In the genomic region with DNA sequence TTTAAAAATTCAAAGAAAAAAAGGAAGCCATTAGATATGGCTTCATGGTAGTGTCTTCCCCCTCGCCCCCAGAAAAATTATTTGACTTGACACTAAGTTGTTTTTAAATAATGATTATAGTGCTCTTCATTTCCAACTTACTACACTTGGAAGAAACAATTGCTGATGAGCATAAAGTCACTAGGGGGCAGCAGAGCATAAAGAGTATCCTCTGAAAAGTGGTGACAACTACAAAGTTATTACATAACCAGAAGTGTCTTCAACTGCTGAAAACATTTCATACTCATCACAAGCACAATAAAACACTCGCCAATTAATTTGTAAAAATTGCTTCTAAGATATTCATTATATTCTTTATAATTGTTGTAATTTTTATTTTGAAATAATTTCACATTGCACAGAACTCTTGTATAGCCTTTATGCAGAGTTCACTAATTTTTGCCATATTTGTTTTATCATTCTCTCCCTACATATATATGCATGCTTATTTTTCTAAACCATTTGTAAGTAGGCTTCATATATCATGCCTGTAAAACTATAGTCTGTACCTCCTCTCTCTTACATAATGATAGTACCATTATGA, we compare ENCODE assay signal across 2 cellular contexts.
A peak's percentile ranks its signal among the peaks of the same experiment; 100 is the strongest.
TF ChIP-seq lines count a peak whose summit lies in the region.

No MANE protein-coding gene starts in this region.

TF ChIP-seq in HCT116, 20 proteins besides CTCF, POLR2A, EP300 and RAD21:
- 0 out of 2 replicates have a peak, but pooled peaks have one; percentile 36 for TF ChIP-seq CEBPB (IDR thresholded peaks at IDR 0.05; ENCODE audit: low read depth)
- TF ChIP-seq, protein P1, sequence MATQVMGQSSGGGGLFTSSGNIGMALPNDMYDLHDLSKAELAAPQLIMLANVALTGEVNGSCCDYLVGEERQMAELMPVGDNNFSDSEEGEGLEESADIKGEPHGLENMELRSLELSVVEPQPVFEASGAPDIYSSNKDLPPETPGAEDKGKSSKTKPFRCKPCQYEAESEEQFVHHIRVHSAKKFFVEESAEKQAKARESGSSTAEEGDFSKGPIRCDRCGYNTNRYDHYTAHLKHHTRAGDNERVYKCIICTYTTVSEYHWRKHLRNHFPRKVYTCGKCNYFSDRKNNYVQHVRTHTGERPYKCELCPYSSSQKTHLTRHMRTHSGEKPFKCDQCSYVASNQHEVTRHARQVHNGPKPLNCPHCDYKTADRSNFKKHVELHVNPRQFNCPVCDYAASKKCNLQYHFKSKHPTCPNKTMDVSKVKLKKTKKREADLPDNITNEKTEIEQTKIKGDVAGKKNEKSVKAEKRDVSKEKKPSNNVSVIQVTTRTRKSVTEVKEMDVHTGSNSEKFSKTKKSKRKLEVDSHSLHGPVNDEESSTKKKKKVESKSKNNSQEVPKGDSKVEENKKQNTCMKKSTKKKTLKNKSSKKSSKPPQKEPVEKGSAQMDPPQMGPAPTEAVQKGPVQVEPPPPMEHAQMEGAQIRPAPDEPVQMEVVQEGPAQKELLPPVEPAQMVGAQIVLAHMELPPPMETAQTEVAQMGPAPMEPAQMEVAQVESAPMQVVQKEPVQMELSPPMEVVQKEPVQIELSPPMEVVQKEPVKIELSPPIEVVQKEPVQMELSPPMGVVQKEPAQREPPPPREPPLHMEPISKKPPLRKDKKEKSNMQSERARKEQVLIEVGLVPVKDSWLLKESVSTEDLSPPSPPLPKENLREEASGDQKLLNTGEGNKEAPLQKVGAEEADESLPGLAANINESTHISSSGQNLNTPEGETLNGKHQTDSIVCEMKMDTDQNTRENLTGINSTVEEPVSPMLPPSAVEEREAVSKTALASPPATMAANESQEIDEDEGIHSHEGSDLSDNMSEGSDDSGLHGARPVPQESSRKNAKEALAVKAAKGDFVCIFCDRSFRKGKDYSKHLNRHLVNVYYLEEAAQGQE (IDR thresholded peaks at IDR 0.05; ENCODE audit: low read depth): no peak

TF ChIP-seq in HepG2, 621 proteins besides CTCF, POLR2A, EP300 and RAD21 (continues in another document):
- TF ChIP-seq KDM4B (CRISPR knock-in tag; IDR thresholded peaks at IDR 0.05) (no peak), ZNF232 (CRISPR knock-in tag; IDR thresholded peaks at IDR 0.05; ENCODE audit: borderline replicate concordance) (no peak), ZMAT3 (CRISPR knock-in tag; conservative IDR thresholded peaks at IDR 0.05) (no peak), AGO2 (optimal IDR thresholded peaks at IDR 0.05; ENCODE audit: low read depth, low read length) (no peak), CBX5 (CRISPR knock-in tag; IDR thresholded peaks at IDR 0.05; ENCODE audit: borderline replicate concordance) (no peak), HMGA1 (CRISPR knock-in tag; conservative IDR thresholded peaks at IDR 0.05) (no peak), SIN3B (IDR thresholded peaks at IDR 0.05; ENCODE audit: low read length) (no peak), CHCHD3 (CRISPR knock-in tag; IDR thresholded peaks at IDR 0.05) (no peak), IKZF1 (IDR thresholded peaks at IDR 0.05) (no peak), U2AF2 (IDR thresholded peaks at IDR 0.05; ENCODE audit: low read depth, low read length) (no peak), ZNF251 (CRISPR knock-in tag; IDR thresholded peaks at IDR 0.05) (no peak), ZNF878 (CRISPR knock-in tag; IDR thresholded peaks at IDR 0.05) (no peak), PITX1 (CRISPR knock-in tag; IDR thresholded peaks at IDR 0.05) (no peak), HCFC1 (IDR thresholded peaks at IDR 0.05; ENCODE audit: low read depth, low read length) (no peak), ZNF792 (CRISPR knock-in tag; IDR thresholded peaks at IDR 0.05) (0 out of 2 replicates have a peak, but pooled peaks have one; percentile 53), ZNF563 (CRISPR knock-in tag; IDR thresholded peaks at IDR 0.05) (no peak), THAP11 (CRISPR knock-in tag; IDR thresholded peaks at IDR 0.05) (peak; percentile 61), DNMT3B (CRISPR knock-in tag; conservative IDR thresholded peaks at IDR 0.05) (0 out of 2 replicates have a peak, but pooled peaks have one; percentile 68), ELF4 (CRISPR knock-in tag; IDR thresholded peaks at IDR 0.05; ENCODE audit: borderline replicate concordance) (no peak), GZF1 (CRISPR knock-in tag; IDR thresholded peaks at IDR 0.05) (no peak), CENPX (CRISPR knock-in tag; IDR thresholded peaks at IDR 0.05) (no peak), KLF6 (CRISPR knock-in tag; IDR thresholded peaks at IDR 0.05) (no peak; the same call in 1 of the 2 replicates), ZNF550 (CRISPR knock-in tag; IDR thresholded peaks at IDR 0.05; ENCODE audit: borderline replicate concordance) (no peak), MBNL3 (CRISPR knock-in tag; conservative IDR thresholded peaks at IDR 0.05) (no peak), ZNF468 (CRISPR knock-in tag; IDR thresholded peaks at IDR 0.05) (no peak), ARNT2 (CRISPR knock-in tag; IDR thresholded peaks at IDR 0.05; ENCODE audit: low read depth) (no peak), CREB1 (IDR thresholded peaks at IDR 0.05) (0 out of 2 replicates have a peak, but pooled peaks have one; percentile 8), CREB1 (CRISPR knock-in tag; IDR thresholded peaks at IDR 0.05) (peak; percentile 16; the same call in 1 of the 2 replicates)
- TF ChIP-seq, protein P2, sequence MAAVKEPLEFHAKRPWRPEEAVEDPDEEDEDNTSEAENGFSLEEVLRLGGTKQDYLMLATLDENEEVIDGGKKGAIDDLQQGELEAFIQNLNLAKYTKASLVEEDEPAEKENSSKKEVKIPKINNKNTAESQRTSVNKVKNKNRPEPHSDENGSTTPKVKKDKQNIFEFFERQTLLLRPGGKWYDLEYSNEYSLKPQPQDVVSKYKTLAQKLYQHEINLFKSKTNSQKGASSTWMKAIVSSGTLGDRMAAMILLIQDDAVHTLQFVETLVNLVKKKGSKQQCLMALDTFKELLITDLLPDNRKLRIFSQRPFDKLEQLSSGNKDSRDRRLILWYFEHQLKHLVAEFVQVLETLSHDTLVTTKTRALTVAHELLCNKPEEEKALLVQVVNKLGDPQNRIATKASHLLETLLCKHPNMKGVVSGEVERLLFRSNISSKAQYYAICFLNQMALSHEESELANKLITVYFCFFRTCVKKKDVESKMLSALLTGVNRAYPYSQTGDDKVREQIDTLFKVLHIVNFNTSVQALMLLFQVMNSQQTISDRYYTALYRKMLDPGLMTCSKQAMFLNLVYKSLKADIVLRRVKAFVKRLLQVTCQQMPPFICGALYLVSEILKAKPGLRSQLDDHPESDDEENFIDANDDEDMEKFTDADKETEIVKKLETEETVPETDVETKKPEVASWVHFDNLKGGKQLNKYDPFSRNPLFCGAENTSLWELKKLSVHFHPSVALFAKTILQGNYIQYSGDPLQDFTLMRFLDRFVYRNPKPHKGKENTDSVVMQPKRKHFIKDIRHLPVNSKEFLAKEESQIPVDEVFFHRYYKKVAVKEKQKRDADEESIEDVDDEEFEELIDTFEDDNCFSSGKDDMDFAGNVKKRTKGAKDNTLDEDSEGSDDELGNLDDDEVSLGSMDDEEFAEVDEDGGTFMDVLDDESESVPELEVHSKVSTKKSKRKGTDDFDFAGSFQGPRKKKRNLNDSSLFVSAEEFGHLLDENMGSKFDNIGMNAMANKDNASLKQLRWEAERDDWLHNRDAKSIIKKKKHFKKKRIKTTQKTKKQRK (IDR thresholded peaks at IDR 0.05; ENCODE audit: low read length): no peak
- TF ChIP-seq, protein P3, sequence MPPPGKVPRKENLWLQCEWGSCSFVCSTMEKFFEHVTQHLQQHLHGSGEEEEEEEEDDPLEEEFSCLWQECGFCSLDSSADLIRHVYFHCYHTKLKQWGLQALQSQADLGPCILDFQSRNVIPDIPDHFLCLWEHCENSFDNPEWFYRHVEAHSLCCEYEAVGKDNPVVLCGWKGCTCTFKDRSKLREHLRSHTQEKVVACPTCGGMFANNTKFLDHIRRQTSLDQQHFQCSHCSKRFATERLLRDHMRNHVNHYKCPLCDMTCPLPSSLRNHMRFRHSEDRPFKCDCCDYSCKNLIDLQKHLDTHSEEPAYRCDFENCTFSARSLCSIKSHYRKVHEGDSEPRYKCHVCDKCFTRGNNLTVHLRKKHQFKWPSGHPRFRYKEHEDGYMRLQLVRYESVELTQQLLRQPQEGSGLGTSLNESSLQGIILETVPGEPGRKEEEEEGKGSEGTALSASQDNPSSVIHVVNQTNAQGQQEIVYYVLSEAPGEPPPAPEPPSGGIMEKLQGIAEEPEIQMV (CRISPR knock-in tag; IDR thresholded peaks at IDR 0.05; ENCODE audit: low read depth): no peak
- TF ChIP-seq, protein P4, sequence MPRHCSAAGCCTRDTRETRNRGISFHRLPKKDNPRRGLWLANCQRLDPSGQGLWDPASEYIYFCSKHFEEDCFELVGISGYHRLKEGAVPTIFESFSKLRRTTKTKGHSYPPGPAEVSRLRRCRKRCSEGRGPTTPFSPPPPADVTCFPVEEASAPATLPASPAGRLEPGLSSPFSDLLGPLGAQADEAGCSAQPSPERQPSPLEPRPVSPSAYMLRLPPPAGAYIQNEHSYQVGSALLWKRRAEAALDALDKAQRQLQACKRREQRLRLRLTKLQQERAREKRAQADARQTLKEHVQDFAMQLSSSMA (CRISPR knock-in tag; IDR thresholded peaks at IDR 0.05): no peak
- TF ChIP-seq, protein P5, sequence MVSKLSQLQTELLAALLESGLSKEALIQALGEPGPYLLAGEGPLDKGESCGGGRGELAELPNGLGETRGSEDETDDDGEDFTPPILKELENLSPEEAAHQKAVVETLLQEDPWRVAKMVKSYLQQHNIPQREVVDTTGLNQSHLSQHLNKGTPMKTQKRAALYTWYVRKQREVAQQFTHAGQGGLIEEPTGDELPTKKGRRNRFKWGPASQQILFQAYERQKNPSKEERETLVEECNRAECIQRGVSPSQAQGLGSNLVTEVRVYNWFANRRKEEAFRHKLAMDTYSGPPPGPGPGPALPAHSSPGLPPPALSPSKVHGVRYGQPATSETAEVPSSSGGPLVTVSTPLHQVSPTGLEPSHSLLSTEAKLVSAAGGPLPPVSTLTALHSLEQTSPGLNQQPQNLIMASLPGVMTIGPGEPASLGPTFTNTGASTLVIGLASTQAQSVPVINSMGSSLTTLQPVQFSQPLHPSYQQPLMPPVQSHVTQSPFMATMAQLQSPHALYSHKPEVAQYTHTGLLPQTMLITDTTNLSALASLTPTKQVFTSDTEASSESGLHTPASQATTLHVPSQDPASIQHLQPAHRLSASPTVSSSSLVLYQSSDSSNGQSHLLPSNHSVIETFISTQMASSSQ (IDR thresholded peaks at IDR 0.05; ENCODE audit: low read depth): no peak
- TF ChIP-seq, protein P5 (CRISPR knock-in tag; IDR thresholded peaks at IDR 0.05; ENCODE audit: borderline replicate concordance): no peak
- TF ChIP-seq, protein P6, sequence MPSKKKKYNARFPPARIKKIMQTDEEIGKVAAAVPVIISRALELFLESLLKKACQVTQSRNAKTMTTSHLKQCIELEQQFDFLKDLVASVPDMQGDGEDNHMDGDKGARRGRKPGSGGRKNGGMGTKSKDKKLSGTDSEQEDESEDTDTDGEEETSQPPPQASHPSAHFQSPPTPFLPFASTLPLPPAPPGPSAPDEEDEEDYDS (CRISPR knock-in tag; IDR thresholded peaks at IDR 0.05): no peak
- TF ChIP-seq, protein P7, sequence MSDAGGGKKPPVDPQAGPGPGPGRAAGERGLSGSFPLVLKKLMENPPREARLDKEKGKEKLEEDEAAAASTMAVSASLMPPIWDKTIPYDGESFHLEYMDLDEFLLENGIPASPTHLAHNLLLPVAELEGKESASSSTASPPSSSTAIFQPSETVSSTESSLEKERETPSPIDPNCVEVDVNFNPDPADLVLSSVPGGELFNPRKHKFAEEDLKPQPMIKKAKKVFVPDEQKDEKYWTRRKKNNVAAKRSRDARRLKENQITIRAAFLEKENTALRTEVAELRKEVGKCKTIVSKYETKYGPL (CRISPR knock-in tag; IDR thresholded peaks at IDR 0.05): peak; percentile 97
- TF ChIP-seq, protein P8, sequence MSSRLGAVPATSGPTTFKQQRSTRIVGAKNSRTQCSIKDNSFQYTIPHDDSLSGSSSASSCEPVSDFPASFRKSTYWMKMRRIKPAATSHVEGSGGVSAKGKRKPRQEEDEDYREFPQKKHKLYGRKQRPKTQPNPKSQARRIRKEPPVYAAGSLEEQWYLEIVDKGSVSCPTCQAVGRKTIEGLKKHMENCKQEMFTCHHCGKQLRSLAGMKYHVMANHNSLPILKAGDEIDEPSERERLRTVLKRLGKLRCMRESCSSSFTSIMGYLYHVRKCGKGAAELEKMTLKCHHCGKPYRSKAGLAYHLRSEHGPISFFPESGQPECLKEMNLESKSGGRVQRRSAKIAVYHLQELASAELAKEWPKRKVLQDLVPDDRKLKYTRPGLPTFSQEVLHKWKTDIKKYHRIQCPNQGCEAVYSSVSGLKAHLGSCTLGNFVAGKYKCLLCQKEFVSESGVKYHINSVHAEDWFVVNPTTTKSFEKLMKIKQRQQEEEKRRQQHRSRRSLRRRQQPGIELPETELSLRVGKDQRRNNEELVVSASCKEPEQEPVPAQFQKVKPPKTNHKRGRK (CRISPR knock-in tag; IDR thresholded peaks at IDR 0.05): no peak
- TF ChIP-seq, protein P9, sequence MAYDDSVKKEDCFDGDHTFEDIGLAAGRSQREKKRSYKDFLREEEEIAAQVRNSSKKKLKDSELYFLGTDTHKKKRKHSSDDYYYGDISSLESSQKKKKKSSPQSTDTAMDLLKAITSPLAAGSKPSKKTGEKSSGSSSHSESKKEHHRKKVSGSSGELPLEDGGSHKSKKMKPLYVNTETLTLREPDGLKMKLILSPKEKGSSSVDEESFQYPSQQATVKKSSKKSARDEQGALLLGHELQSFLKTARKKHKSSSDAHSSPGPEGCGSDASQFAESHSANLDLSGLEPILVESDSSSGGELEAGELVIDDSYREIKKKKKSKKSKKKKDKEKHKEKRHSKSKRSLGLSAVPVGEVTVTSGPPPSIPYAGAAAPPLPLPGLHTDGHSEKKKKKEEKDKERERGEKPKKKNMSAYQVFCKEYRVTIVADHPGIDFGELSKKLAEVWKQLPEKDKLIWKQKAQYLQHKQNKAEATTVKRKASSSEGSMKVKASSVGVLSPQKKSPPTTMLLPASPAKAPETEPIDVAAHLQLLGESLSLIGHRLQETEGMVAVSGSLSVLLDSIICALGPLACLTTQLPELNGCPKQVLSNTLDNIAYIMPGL (CRISPR knock-in tag; IDR thresholded peaks at IDR 0.05; ENCODE audit: borderline replicate concordance in 1 of 2, low read depth in 1 of 2): 0 out of 4 replicates have a peak, but pooled peaks have one; percentile 19 to 52
- TF ChIP-seq, protein P10, sequence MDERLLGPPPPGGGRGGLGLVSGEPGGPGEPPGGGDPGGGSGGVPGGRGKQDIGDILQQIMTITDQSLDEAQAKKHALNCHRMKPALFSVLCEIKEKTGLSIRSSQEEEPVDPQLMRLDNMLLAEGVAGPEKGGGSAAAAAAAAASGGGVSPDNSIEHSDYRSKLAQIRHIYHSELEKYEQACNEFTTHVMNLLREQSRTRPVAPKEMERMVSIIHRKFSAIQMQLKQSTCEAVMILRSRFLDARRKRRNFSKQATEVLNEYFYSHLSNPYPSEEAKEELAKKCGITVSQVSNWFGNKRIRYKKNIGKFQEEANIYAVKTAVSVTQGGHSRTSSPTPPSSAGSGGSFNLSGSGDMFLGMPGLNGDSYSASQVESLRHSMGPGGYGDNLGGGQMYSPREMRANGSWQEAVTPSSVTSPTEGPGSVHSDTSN (CRISPR knock-in tag; IDR thresholded peaks at IDR 0.05): no peak
